1 cellular context compared by ENCODE assay signal in the genomic region with DNA sequence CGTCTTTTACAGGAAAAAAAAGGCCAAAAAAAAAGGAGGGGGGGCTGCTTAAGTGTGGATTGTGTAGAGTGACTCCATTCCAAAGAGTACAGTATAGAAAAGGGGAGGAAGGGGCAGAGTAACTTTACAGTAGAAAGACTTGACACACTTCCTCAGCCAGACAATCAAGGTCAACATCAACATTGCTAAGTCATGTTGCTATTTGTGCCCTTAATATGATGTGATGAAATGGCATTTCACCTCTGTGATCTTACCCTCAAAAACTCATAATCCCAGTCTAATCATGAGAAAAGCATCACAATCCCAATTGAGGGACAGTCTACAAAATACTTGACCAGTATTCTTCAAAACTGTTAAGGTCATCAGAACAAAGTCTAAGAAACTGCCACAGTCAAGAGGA.
A peak's percentile ranks its signal among the peaks of the same experiment; 100 is the strongest.
TF ChIP-seq lines count a peak whose summit lies in the region.

No MANE protein-coding gene starts in this region.

TF ChIP-seq in IMR-90, 13 proteins besides CTCF, POLR2A, EP300 and RAD21:
- 0 out of 2 replicates have a peak, but pooled peaks have one; percentile 20 for TF ChIP-seq NFE2L2 (IDR thresholded peaks at IDR 0.05; ENCODE audit: low read depth, low read length)
- TF ChIP-seq RCOR1 (IDR thresholded peaks at IDR 0.05; ENCODE audit: insufficient replicate concordance, low read length) = no peak
- TF ChIP-seq CHD1 (IDR thresholded peaks at IDR 0.05; ENCODE audit: low read depth, low read length) = no peak
- no peak for TF ChIP-seq CEBPB (IDR thresholded peaks at IDR 0.05; ENCODE audit: low read depth, low read length)
- TF ChIP-seq SMC3 (IDR thresholded peaks at IDR 0.05; ENCODE audit: low read depth, low read length) = no peak
- TF ChIP-seq MAZ (IDR thresholded peaks at IDR 0.05; ENCODE audit: borderline replicate concordance, low read depth, low read length) = no peak
- no peak for TF ChIP-seq MXI1 (IDR thresholded peaks at IDR 0.05; ENCODE audit: borderline replicate concordance, low read depth, low read length)
